In the genomic region with DNA sequence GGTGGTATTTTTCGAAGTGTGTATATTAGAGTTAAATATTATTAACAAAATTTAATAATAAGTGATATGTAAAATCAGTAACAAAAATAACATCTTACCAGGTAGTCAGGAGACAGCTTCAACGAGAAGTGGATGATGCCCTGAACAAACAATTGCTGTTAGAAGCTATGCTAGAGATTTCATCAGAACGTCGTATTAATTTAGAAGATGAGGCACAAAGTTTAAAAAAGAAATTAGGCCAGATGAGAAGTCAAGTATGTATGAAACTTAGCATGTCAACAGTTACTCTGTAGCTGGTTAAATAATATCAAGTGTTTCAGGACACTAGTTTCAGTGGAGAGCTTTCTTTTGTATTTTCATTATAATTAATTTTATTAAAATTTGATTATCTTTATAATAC, we compare ENCODE assay signal across 15 cellular contexts. TPM values are rescaled to one million over a fixed set of nuclear protein-coding genes. Genes with fewer than 3 reads are reported as not detected.
"Had no signal": no experiment of that assay in that cellular context is flagged by ENCODE, and none has a peak within 500 bp of the region (broad histone marks: within the 10 kb centered on the region; RNA-seq: fewer than 3 reads in every experiment).

No MANE protein-coding gene starts in this region.

RNA-seq across cellular contexts. Expression of a gene that starts 34.0 kb away (rescaled TPM):
- total RNA-seq: activated B cell treated with CpG ODN at 0.5 μM for 24 hours; activated CD4-positive, alpha-beta memory T cell treated with anti-CD3 and anti-CD28 coated beads for 36 hours; activated CD4-positive, alpha-beta memory T cell treated with anti-CD3 and anti-CD28 coated beads, Interleukin-2, amount 10 ng/mL, durations not matched to agents 7 days and 5 days; activated CD4-positive, alpha-beta T cell treated with anti-CD3 and anti-CD28 coated beads for 36 hours; activated CD4-positive, alpha-beta T cell treated with anti-CD3 and anti-CD28 coated beads, Interleukin-2, amount 10 ng/mL, durations not matched to agents 24 days and 14 days; activated CD4-positive, alpha-beta T cell treated with anti-CD3 and anti-CD28 coated beads, Interleukin-2, amount 10 ng/mL, durations not matched to agents 7 days and 5 days; activated CD8-positive, alpha-beta memory T cell treated with anti-CD3 and anti-CD28 coated beads for 36 hours; activated CD8-positive, alpha-beta memory T cell treated with anti-CD3 and anti-CD28 coated beads, Interleukin-2, amount 10 ng/mL, durations not matched to agents 7 days and 5 days; activated CD8-positive, alpha-beta T cell treated with anti-CD3 and anti-CD28 coated beads for 36 hours; activated CD8-positive, alpha-beta T cell treated with anti-CD3 and anti-CD28 coated beads, Interleukin-2, amount 10 ng/mL, durations not matched to agents 7 days and 5 days; T-cell; T-helper 1 cell treated with Interleukin-12 subunit alpha and Interleukin-12 subunit beta and Interleukin-4 antibody, amounts not matched to agents 30 ng/mL and 1 ng/mL, for 36 hours; T-helper 17 cell; T-helper 2 cell treated with Interferon-gamma antibody and Interleukin-4, amounts not matched to agents 100 ng/mL and 5 ng/mL, for 36 hours; WTC11 had no signal
